8 cellular contexts compared by ENCODE assay signal in genomic region chr11:18394300-18394927, GRCh38. TPM values are rescaled to one million over a fixed set of nuclear protein-coding genes. Genes with fewer than 3 reads are reported as not detected.
DNase-seq lines count a peak whose midpoint lies in the region; ATAC-seq and TF ChIP-seq lines count a peak whose summit lies in the region.

TSS of gene LDHA (plus strand) at chr11:18394563. CDS start at chr11:18396843, 2,280 bp downstream.

- H3K9me3 ChIP-seq in right lobe of liver: no peaks in the 10 kb centered on the region

- peak; percentile 100 for TF ChIP-seq POLR2A in right lobe of liver (IDR thresholded peaks at IDR 0.05)

- DNase-seq in CD1c-positive myeloid dendritic cell (ENCODE audit: extremely low spot score) (peak; percentile 98), NCI-H82 (lab: John Stamatoyannopoulos, UW) (peak; percentile 97), dermis microvascular lymphatic vessel endothelial cell (ENCODE audit: low read depth in 2 of 2) (peak; percentile 85 to 97), right lobe of liver (peak; percentile 99)
- peak; percentile 100 for DNase-seq in activated CD4-positive, alpha-beta T cell treated with anti-CD3 and anti-CD28 coated beads, Interleukin-2, amount 50 U/mL, for 48 hours
- DNase-seq in stimulated activated CD4-positive, alpha-beta T cell treated with anti-CD3 and anti-CD28 coated beads, Interleukin-4, amount 100 ng/mL, for 24 hours: peak; percentile 99

- H3K36me3 ChIP-seq in right lobe of liver: peaks cover 6 to 29% (median 21%) of the 10 kb centered on the region in 4 donors

- H3K27me3 ChIP-seq in right lobe of liver: no peaks in the 10 kb centered on the region

- 0% methylated on average over 6 of the region's 60 CpGs for WGBS in right lobe of liver (ENCODE audit: insufficient coverage, low coverage, low lambda C conversion rate, missing lambda C conversion rate)

- H3K4me3 ChIP-seq in right lobe of liver: peak within 1 kb of the TSS; percentile 83 to 94 (median 93)

- ATAC-seq in GM19438 (IDR thresholded peaks at IDR 0.05; ENCODE audit: low read depth, unreplicated experiment): peak; percentile 76
- peak; percentile 33 for ATAC-seq in HG03575 (IDR thresholded peaks at IDR 0.05; ENCODE audit: extremely low read depth, insufficient number of reproducible peaks, low FRiP score, unreplicated experiment)
- ATAC-seq in right lobe of liver: peak; percentile 78 to 86 (median 81)

- no peak for TF ChIP-seq CTCF in right lobe of liver (IDR thresholded peaks at IDR 0.05)

- intact Hi-C loops in right lobe of liver (cut with DNase I): no loop called here

- peaks cover 0 to 14% (median 4%) of the 10 kb centered on the region in 4 donors for H3K4me1 ChIP-seq in right lobe of liver

- peak within 1 kb of the TSS; percentile 95 to 100 (median 98) for H3K27ac ChIP-seq in right lobe of liver

RNA-seq across cellular contexts. Expression of gene LDHA, which starts in this region (rescaled TPM):
- total RNA-seq in dermis microvascular lymphatic vessel endothelial cell (183 and 271 TPM in 2 replicates), right lobe of liver (100 to 1,000 TPM; 227 to 866 (median 656) TPM)

Comparison
In these comparisons a context has a peak if more than half of its experiments do, and no peak if none do; other contexts are left out.
1. Peak in every context shown above with its lines: DNase-seq, ATAC-seq, H3K4me3 ChIP-seq and H3K27ac ChIP-seq.